7 cellular contexts compared by ENCODE assay signal in genomic region chr6:107957909-107958688, GRCh38. TPM values are rescaled to one million over a fixed set of nuclear protein-coding genes. Genes with fewer than 3 reads are reported as not detected.
DNase-seq lines count a peak whose midpoint lies in the region; ATAC-seq and TF ChIP-seq lines count a peak whose summit lies in the region.

Gene SEC63 (minus strand): TSS chr6:107958208. CDS start chr6:107958009, 199 bp downstream.

- peak within 1 kb of the TSS; percentile 82 for H3K4me2 ChIP-seq in hepatocyte

- peak within 1 kb of the TSS; percentile 81 for H2AFZ ChIP-seq in hepatocyte

- 2% methylated on average over 27 of the region's 69 CpGs for WGBS in hepatocyte (ENCODE audit: low lambda C conversion rate, missing lambda C conversion rate)

- ATAC-seq in GM18517 (IDR thresholded peaks at IDR 0.05; ENCODE audit: unreplicated experiment) (peak; percentile 86), HG03039 (IDR thresholded peaks at IDR 0.05; ENCODE audit: unreplicated experiment) (peak; percentile 96)

- H3K79me2 ChIP-seq in hepatocyte, result peaks cover 44% of the 10 kb centered on the region

- peaks cover 30% of the 10 kb centered on the region for H4K20me1 ChIP-seq in hepatocyte (ENCODE audit: insufficient read depth, poor library complexity, severe bottlenecking)

- H3K4me3 ChIP-seq in hepatocyte (peak within 1 kb of the TSS; percentile 74), retinal pigment epithelial cell (ENCODE audit: low read length) (peak within 1 kb of the TSS; percentile 98)

- no peak for TF ChIP-seq CTCF in hepatocyte (IDR thresholded peaks at IDR 0.05; ENCODE audit: poor library complexity)
- no peak for TF ChIP-seq CTCF in retinal pigment epithelial cell (conservative IDR thresholded peaks at IDR 0.05; ENCODE audit: low read depth, low read length)

- H3K9me2 ChIP-seq in hepatocyte (replicated peaks; ENCODE audit: insufficient read depth), result no peaks in the 10 kb centered on the region

- H3K27ac ChIP-seq in hepatocyte, result peak within 1 kb of the TSS; percentile 93

- H3K27me3 ChIP-seq in hepatocyte, result no peaks in the 10 kb centered on the region

- no peaks in the 10 kb centered on the region for H3K36me3 ChIP-seq in hepatocyte (replicated peaks; ENCODE audit: insufficient read depth, low read depth)

- DNase-seq in NCI-H2081 treated with DMSO at 0.1 percent for 48 hours (lab: John Stamatoyannopoulos, UW) (peak; percentile 61), T1000 (lab: John Stamatoyannopoulos, UW) (peak; percentile 93), astrocyte of the hippocampus (ENCODE audit: low read depth, low spot score) (peak; percentile 99), hepatocyte (ENCODE audit: low spot score) (peak; percentile 98), retinal pigment epithelial cell (ENCODE audit: low read depth) (peak; percentile 86)

- H3K4me1 ChIP-seq in hepatocyte (ENCODE audit: insufficient read depth), result peaks cover 13% of the 10 kb centered on the region

- H3K9me3 ChIP-seq in hepatocyte (ENCODE audit: low read depth), result no peaks in the 10 kb centered on the region

RNA-seq across cellular contexts. Expression of gene SEC63, which starts in this region (rescaled TPM):
- 36.6 and 40.0 TPM in 2 replicates for total RNA-seq in hepatocyte
- 131 and 132 TPM in 2 replicates for polyA plus RNA-seq in hepatocyte

Comparison
In these comparisons a context has a peak if more than half of its experiments do, and no peak if none do; other contexts are left out.
1. Peak in every context shown above with its lines: DNase-seq, ATAC-seq, H3K4me3 ChIP-seq and H3K27ac ChIP-seq.